1 cellular context compared by ENCODE assay signal in the genomic region with DNA sequence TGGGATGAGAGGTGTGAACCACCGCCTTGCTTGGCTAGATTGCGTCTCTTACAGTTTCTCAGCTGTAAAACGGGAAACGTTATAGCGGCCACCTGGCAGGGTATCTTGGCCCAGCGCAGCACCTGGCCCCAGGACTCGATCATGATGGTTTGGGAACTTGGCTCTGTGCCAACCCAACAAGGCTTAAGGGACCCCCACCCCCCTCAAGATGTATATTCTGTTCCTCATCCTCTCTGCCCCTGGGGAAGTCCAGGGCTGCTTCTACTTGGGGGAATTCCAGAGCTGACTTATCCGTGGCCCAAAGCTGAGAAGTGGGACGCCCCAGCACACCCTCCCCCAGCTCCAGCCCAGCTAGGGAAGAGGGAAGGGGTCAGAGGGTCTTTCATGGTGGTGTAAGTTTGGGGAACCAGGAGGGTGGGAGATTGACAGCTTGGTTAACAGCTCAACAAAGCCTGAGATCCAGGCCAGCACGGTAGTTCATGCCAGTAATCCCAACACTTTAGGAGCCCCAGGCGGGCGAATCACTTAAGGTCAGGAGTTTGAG.
TF ChIP-seq lines count a peak whose summit lies in the region.

No MANE protein-coding gene starts in this region.

TF ChIP-seq in SK-N-SH treated with all-trans-retinoic acid at 6 μM for 48 hours, 23 proteins besides CTCF, POLR2A, EP300 and RAD21 (continued from another document):
- TF ChIP-seq BACH2 (CRISPR knock-in tag; IDR thresholded peaks at IDR 0.05; ENCODE audit: borderline replicate concordance) (no peak), ESRRG (CRISPR knock-in tag; IDR thresholded peaks at IDR 0.05) (no peak), ZNF565 (CRISPR knock-in tag; conservative IDR thresholded peaks at IDR 0.05; ENCODE audit: low read depth) (no peak), TCF4 (CRISPR knock-in tag; IDR thresholded peaks at IDR 0.05; ENCODE audit: borderline replicate concordance) (no peak), SNAI2 (CRISPR knock-in tag; IDR thresholded peaks at IDR 0.05) (no peak)
- TF ChIP-seq, protein P1, sequence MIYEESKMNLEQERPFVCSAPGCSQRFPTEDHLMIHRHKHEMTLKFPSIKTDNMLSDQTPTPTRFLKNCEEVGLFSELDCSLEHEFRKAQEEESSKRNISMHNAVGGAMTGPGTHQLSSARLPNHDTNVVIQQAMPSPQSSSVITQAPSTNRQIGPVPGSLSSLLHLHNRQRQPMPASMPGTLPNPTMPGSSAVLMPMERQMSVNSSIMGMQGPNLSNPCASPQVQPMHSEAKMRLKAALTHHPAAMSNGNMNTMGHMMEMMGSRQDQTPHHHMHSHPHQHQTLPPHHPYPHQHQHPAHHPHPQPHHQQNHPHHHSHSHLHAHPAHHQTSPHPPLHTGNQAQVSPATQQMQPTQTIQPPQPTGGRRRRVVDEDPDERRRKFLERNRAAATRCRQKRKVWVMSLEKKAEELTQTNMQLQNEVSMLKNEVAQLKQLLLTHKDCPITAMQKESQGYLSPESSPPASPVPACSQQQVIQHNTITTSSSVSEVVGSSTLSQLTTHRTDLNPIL (CRISPR knock-in tag; IDR thresholded peaks at IDR 0.05; ENCODE audit: low read depth): no peak
